Comparison of ENCODE assay signal across 21 cellular contexts in the genomic region with DNA sequence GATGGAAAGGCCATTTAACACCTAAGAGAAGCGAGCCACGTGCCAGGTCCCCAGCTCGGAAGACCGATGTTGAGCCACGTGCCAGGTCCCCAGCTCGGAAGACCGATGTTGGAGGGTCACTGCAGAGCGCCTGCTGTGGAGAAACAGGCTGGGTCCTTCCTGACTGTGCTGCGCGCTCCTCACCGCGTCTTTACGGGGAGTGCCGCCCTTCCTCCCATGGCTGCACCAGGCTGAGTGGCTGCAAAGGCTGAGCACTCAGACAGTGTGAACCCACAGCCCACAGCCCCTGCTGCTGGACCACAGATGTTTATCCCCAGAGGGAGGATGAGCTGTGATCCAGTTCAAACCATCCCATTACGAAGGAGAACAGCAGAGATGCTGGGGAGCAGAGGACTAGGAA. TPM values are rescaled to one million over a fixed set of nuclear protein-coding genes. Genes with fewer than 3 reads are reported as not detected.
"Had no signal": no experiment of that assay in that cellular context is flagged by ENCODE, and none has a peak within 500 bp of the region (broad histone marks: within the 10 kb centered on the region; RNA-seq: fewer than 3 reads in every experiment).

No MANE protein-coding gene starts in this region.

- H3K9me3 Mint-ChIP-seq: activated naive CD4-positive, alpha-beta T cell treated with anti-CD3 and anti-CD28 coated beads for 36 hours had no signal

- H3K4me3 ChIP-seq: body of pancreas, cardiac muscle cell, left lung, tibial artery had no signal

- H3K27ac Mint-ChIP-seq: activated naive CD4-positive, alpha-beta T cell treated with anti-CD3 and anti-CD28 coated beads for 36 hours had no signal

- H3K27me3 ChIP-seq: body of pancreas, cardiac muscle cell, left lung had no signal

- H3K9me3 ChIP-seq: body of pancreas, left lung, tibial artery had no signal

- DNase-seq: activated CD4-positive, CD25-positive, alpha-beta regulatory T cell treated with anti-CD3 and anti-CD28 coated beads, Interleukin-2, amount 50 U/mL, for 72 hours; activated effector memory CD4-positive, alpha-beta T cell treated with Interleukin-2 at 50 U/mL for 16 hours; activated naive CD4-positive, alpha-beta T cell treated with anti-CD3 and anti-CD28 coated beads for 36 hours; activated T-cell treated with anti-CD3 and anti-CD28 coated beads, Interleukin-2, amount 50 U/mL, for 48 hours; effector CD4-positive, alpha-beta T cell; foreskin melanocyte; left lung; mammary epithelial cell; midbrain; stimulated activated CD4-positive, alpha-beta T cell treated with anti-CD3 and anti-CD28 coated beads, Interleukin-4, amount 100 ng/mL, for 24 hours; stimulated activated naive CD8-positive, alpha-beta T cell treated with anti-CD3 and anti-CD28 coated beads, Interleukin-15, Interleukin-2, amounts not matched to agents 100 U/mL and 50 U/mL, for 24 hours; T-helper 1 cell; tibial artery; WERI-Rb-1 had no signal

- H3K4me1 ChIP-seq: left lung, tibial artery had no signal

- ATAC-seq: body of pancreas, left lung had no signal

- H3K27ac ChIP-seq: cardiac muscle cell, left lung, tibial artery, WERI-Rb-1 had no signal

- H3K4me3 Mint-ChIP-seq: activated naive CD4-positive, alpha-beta T cell treated with anti-CD3 and anti-CD28 coated beads for 36 hours had no signal

- H3K36me3 ChIP-seq: cardiac muscle cell, left lung, tibial artery, WERI-Rb-1 had no signal

RNA-seq across cellular contexts. Expression of a gene that starts 55.7 kb away (rescaled TPM):
- total RNA-seq: activated naive CD4-positive, alpha-beta T cell treated with anti-CD3 and anti-CD28 coated beads for 36 hours; body of pancreas; cardiac muscle cell; chondrocyte; esophagus mucosa; kidney epithelial cell; mammary epithelial cell; renal cortical epithelial cell; urinary bladder had no signal
